ENCODE assay signal across 21 cellular contexts in the genomic region with DNA sequence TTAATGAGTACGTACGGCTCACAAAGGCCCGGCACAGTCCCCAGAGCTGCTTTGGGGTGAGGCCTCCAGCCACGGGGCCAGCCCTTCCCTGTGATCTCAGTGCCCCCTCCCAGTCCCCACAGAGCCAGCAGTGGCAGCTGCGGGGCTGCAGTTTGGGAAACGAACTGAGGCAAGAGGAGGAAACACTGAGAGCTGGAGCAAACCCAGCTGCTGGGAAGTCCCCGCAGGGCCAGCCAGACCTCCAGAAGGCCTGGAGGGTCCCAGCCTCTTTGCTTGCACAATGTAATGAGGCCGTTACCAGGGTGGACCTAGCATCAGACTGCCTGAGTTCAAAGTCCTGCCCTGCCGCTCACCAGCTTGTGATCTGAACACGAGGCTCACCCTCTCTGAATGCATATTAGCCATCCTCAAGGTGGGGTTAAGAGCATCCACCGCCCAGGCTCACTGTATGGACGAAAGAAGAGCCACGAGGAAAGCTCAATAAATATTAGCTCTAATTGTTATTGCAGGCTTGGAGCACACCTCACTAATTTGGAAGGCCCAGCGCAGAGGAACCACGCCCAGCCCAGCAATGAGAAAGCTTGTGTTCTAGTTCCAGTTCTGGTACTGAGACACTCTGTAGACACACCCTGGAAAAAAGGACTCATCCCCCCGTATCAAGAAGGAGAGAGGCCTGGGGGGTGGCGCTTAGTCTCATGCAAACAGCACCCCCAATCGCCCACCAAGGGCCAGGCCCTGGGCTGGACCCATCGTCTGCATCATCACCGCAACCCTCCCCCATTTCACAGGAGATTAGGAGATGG.
DNase-seq lines count a peak whose midpoint lies in the region.
"Had no signal": no experiment of that assay in that cellular context is flagged by ENCODE, and none has a peak within 500 bp of the region (broad histone marks: within the 10 kb centered on the region; RNA-seq: fewer than 3 reads in every experiment).

No MANE protein-coding gene starts in this region.

- H3K27me3 ChIP-seq in BLaER1 treated with 17β-estradiol and CSF1 and Interleukin-3, amounts not matched to agents 10 nM and 100 nM: no peaks in the 10 kb centered on the region
- no peaks in the 10 kb centered on the region for H3K27me3 ChIP-seq in layer of hippocampus (ENCODE audit: control insufficient read depth, insufficient read depth, low read length)
- H3K27me3 ChIP-seq: SJSA1 had no signal

- no peaks in the 10 kb centered on the region for H4K20me1 ChIP-seq in BLaER1 treated with 17β-estradiol and CSF1 and Interleukin-3, amounts not matched to agents 10 nM and 100 nM

- H3K4me1 Mint-ChIP-seq in activated T-helper 2 cell treated with anti-CD3 and anti-CD28 coated beads, Interferon-gamma antibody, Interleukin-2, Interleukin-4, amounts not matched to agents 10 μg/mL and 5 μg/mL and 100 μg/mL, durations not matched to agents 14 hours and 24 hours and 36 hours (ENCODE audit: low read depth): no peaks in the 10 kb centered on the region
- H3K4me1 Mint-ChIP-seq: natural killer cell; stimulated activated naive CD8-positive, alpha-beta T cell treated with anti-CD3 and anti-CD28 coated beads, Interleukin-15, amount 100 ng/mL, for 72 hours had no signal

- intact Hi-C loops in activated T-helper 2 cell treated with anti-CD3 and anti-CD28 coated beads, Interferon-gamma antibody, Interleukin-2, Interleukin-4, amounts not matched to agents 10 μg/mL and 5 μg/mL and 100 μg/mL, durations not matched to agents 14 hours and 24 hours and 36 hours (cut with micrococcal nuclease): no loop called here

- H3K27ac Mint-ChIP-seq in activated T-helper 2 cell treated with anti-CD3 and anti-CD28 coated beads, Interferon-gamma antibody, Interleukin-2, Interleukin-4, amounts not matched to agents 10 μg/mL and 5 μg/mL and 100 μg/mL, durations not matched to agents 14 hours and 24 hours and 36 hours: no peak overlapping the region
- H3K27ac Mint-ChIP-seq: activated naive CD4-positive, alpha-beta T cell treated with anti-CD3 and anti-CD28 coated beads, Interleukin-2, amount 50 U/mL, for 72 hours; natural killer cell; T-helper 1 cell treated with Interleukin-12 subunit alpha and Interleukin-12 subunit beta and Interleukin-4 antibody, amounts not matched to agents 30 μg/mL and 1 μg/mL, for 36 hours had no signal

- peaks cover 0 to 11% (median 7%) of the 10 kb centered on the region in 10 experiments; a peak in 12 of 20 replicates for H3K4me1 ChIP-seq in BLaER1 treated with 17β-estradiol and CSF1 and Interleukin-3, amounts not matched to agents 10 nM and 100 nM
- H3K4me1 ChIP-seq: SJSA1, spleen had no signal

- H3K36me3 Mint-ChIP-seq in activated T-helper 2 cell treated with anti-CD3 and anti-CD28 coated beads, Interferon-gamma antibody, Interleukin-2, Interleukin-4, amounts not matched to agents 10 μg/mL and 5 μg/mL and 100 μg/mL, durations not matched to agents 14 hours and 24 hours and 36 hours (ENCODE audit: low read depth): no peaks in the 10 kb centered on the region
- H3K36me3 Mint-ChIP-seq: activated naive CD4-positive, alpha-beta T cell treated with anti-CD3 and anti-CD28 coated beads, Interleukin-2, amount 50 U/mL, for 72 hours; natural killer cell had no signal

- peaks cover 0 to 1% (median 0%) of the 10 kb centered on the region in 11 experiments; a peak in 1 of 22 replicates for H3K9me3 ChIP-seq in BLaER1 treated with 17β-estradiol and CSF1 and Interleukin-3, amounts not matched to agents 10 nM and 100 nM (replicated peaks in 1 of 11)
- H3K9me3 ChIP-seq: Caco-2, SJSA1 had no signal

- H3K4me3 ChIP-seq in BLaER1 treated with 17β-estradiol and CSF1 and Interleukin-3, amounts not matched to agents 10 nM and 100 nM: no peak overlapping the region
- H3K4me3 ChIP-seq: SJSA1, spleen had no signal

- H3K27ac ChIP-seq in BLaER1 treated with 17β-estradiol and CSF1 and Interleukin-3, amounts not matched to agents 10 nM and 100 nM: peak overlapping the region in 1 of 11 experiments; percentile 30; a peak in 1 of 22 replicates
- H3K27ac ChIP-seq in layer of hippocampus (ENCODE audit: low read depth, low read length): peak overlapping the region; percentile 27
- H3K27ac ChIP-seq: SJSA1 had no signal

- DNase-seq in SW480 (ENCODE audit: low spot score) (peak; percentile 56), retina (peak; percentile 67), NCI-H2081 (lab: John Stamatoyannopoulos, UW) (no peak), H4 (ENCODE audit: low spot score) (no peak)
- DNase-seq in activated T-helper 2 cell treated with anti-CD3 and anti-CD28 coated beads, Interferon-gamma antibody, Interleukin-2, Interleukin-4, amounts not matched to agents 10 μg/mL and 5 μg/mL and 100 μg/mL, durations not matched to agents 14 hours and 24 hours and 36 hours (ENCODE audit: low spot score): no peak
- DNase-seq in stimulated activated CD4-positive, alpha-beta T cell treated with anti-CD3 and anti-CD28 coated beads, Interleukin-4, amount 100 ng/mL, for 4 hours: no peak
- DNase-seq: activated CD4-positive, alpha-beta T cell treated with anti-CD3 and anti-CD28 coated beads, Interleukin-2, amount 50 U/mL, for 1 hour; DMS79 treated with DMSO at 0.1 percent for 48 hours; mesenchymal stem cell; natural killer cell; NCI-H1092; NCI-H1930; NCI-H226; spleen; stimulated activated naive CD8-positive, alpha-beta T cell treated with anti-CD3 and anti-CD28 coated beads, Interleukin-15, amount 100 ng/mL, for 72 hours had no signal

- H3K9me3 Mint-ChIP-seq in activated T-helper 2 cell treated with anti-CD3 and anti-CD28 coated beads, Interferon-gamma antibody, Interleukin-2, Interleukin-4, amounts not matched to agents 10 μg/mL and 5 μg/mL and 100 μg/mL, durations not matched to agents 14 hours and 24 hours and 36 hours: no peaks in the 10 kb centered on the region
- H3K9me3 Mint-ChIP-seq: activated naive CD4-positive, alpha-beta T cell treated with anti-CD3 and anti-CD28 coated beads, Interleukin-2, amount 50 U/mL, for 72 hours; natural killer cell; stimulated activated naive CD8-positive, alpha-beta T cell treated with anti-CD3 and anti-CD28 coated beads, Interleukin-15, amount 100 ng/mL, for 72 hours; T-helper 1 cell treated with Interleukin-12 subunit alpha and Interleukin-12 subunit beta and Interleukin-4 antibody, amounts not matched to agents 30 μg/mL and 1 μg/mL, for 36 hours had no signal

- no peak overlapping the region for H3K4me3 Mint-ChIP-seq in activated T-helper 2 cell treated with anti-CD3 and anti-CD28 coated beads, Interferon-gamma antibody, Interleukin-2, Interleukin-4, amounts not matched to agents 10 μg/mL and 5 μg/mL and 100 μg/mL, durations not matched to agents 14 hours and 24 hours and 36 hours (ENCODE audit: low read depth)
- H3K4me3 Mint-ChIP-seq: natural killer cell; stimulated activated naive CD8-positive, alpha-beta T cell treated with anti-CD3 and anti-CD28 coated beads, Interleukin-15, amount 100 ng/mL, for 72 hours; T-helper 1 cell treated with Interleukin-12 subunit alpha and Interleukin-12 subunit beta and Interleukin-4 antibody, amounts not matched to agents 30 μg/mL and 1 μg/mL, for 36 hours had no signal

- peak overlapping the region in 3 of 11 experiments; percentile 3 to 41 (median 23); a peak in 1 of 22 replicates for H3K9ac ChIP-seq in BLaER1 treated with 17β-estradiol and CSF1 and Interleukin-3, amounts not matched to agents 10 nM and 100 nM

- no peaks in the 10 kb centered on the region for H3K27me3 Mint-ChIP-seq in activated T-helper 2 cell treated with anti-CD3 and anti-CD28 coated beads, Interferon-gamma antibody, Interleukin-2, Interleukin-4, amounts not matched to agents 10 μg/mL and 5 μg/mL and 100 μg/mL, durations not matched to agents 14 hours and 24 hours and 36 hours (ENCODE audit: low read depth)

- peak overlapping the region in 7 of 11 experiments; percentile 8 to 49 (median 28); a peak in 11 of 22 replicates for H3K4me2 ChIP-seq in BLaER1 treated with 17β-estradiol and CSF1 and Interleukin-3, amounts not matched to agents 10 nM and 100 nM

- H3K36me3 ChIP-seq in BLaER1 treated with 17β-estradiol and CSF1 and Interleukin-3, amounts not matched to agents 10 nM and 100 nM: no peaks in the 10 kb centered on the region
- H3K36me3 ChIP-seq: SJSA1, spleen had no signal

Comparison
In these comparisons a context has a peak if more than half of its experiments do, and no peak if none do; other contexts are left out.
1. DNase-seq: peak in SW480 (single experiment) and retina (single experiment); none in activated T-helper 2 cell treated with anti-CD3 and anti-CD28 coated beads, Interferon-gamma antibody, Interleukin-2, Interleukin-4, amounts not matched to agents 10 μg/mL and 5 μg/mL and 100 μg/mL, durations not matched to agents 14 hours and 24 hours and 36 hours (single experiment), NCI-H2081 (0 of 2), stimulated activated CD4-positive, alpha-beta T cell treated with anti-CD3 and anti-CD28 coated beads, Interleukin-4, amount 100 ng/mL, for 4 hours (0 of 2) and H4 (single experiment).